ENCODE assay signal across 9 cellular contexts in genomic region chr11:119509969-119510401, GRCh38.
DNase-seq lines count a peak whose midpoint lies in the region; ATAC-seq and TF ChIP-seq lines count a peak whose summit lies in the region.
"Had no signal": no experiment of that assay in that cellular context is flagged by ENCODE, and none has a peak within 500 bp of the region (broad histone marks: within the 10 kb centered on the region; RNA-seq: fewer than 3 reads in every experiment).

No MANE protein-coding gene starts in this region.

- DNase-seq in NK-92 treated with Interleukin-12 subunit alpha and Interleukin-12 subunit beta, amount 100 ng/mL, for 24 hours (lab: John Stamatoyannopoulos, UW), result peak; percentile 7
- DNase-seq in NK-92 (lab: John Stamatoyannopoulos, UW; ENCODE audit: unreplicated experiment) (no peak), M059J (ENCODE audit: low read depth) (peak; percentile 59), astrocyte of the spinal cord (ENCODE audit: low read depth, low spot score) (peak; percentile 88), NCI-H1417 (lab: John Stamatoyannopoulos, UW) (no peak), Peyer's patch (no peak)

- TF ChIP-seq POLR2A in Peyer's patch (IDR thresholded peaks at IDR 0.05), result no peak

- peaks cover 3% of the 10 kb centered on the region for H3K36me3 Mint-ChIP-seq in nephron (ENCODE audit: low read depth)

- peaks cover 3% of the 10 kb centered on the region for H3K9me3 Mint-ChIP-seq in nephron

- H3K4me1 Mint-ChIP-seq in nephron, result peaks cover 38% of the 10 kb centered on the region

- H3K4me3 ChIP-seq in astrocyte of the spinal cord (ENCODE audit: low read depth, low read length) (no peak overlapping the region), Peyer's patch (no peak overlapping the region)

- H3K4me3 Mint-ChIP-seq in nephron, result peak overlapping the region in 1 of 3 experiments; percentile 22
- H3K4me3 Mint-ChIP-seq: neural crest cell had no signal

- peak overlapping the region; percentile 36 to 67 (median 63) for H3K27ac Mint-ChIP-seq in nephron

- TF ChIP-seq CTCF in astrocyte of the spinal cord (IDR thresholded peaks at IDR 0.05; ENCODE audit: low read depth, low read length) (no peak), nephron (IDR thresholded peaks at IDR 0.05; ENCODE audit: unreplicated experiment in 3 of 3) (no peak), Peyer's patch (IDR thresholded peaks at IDR 0.05) (no peak)

- H3K27me3 ChIP-seq in Peyer's patch, result no peaks in the 10 kb centered on the region

- no peak overlapping the region for H3K27ac ChIP-seq in Peyer's patch

- peaks cover 52% of the 10 kb centered on the region for H3K27me3 Mint-ChIP-seq in nephron (ENCODE audit: low read depth)

- H3K4me1 ChIP-seq in Peyer's patch, result no peaks in the 10 kb centered on the region

- in situ Hi-C loops in astrocyte of the spinal cord (cut with HindIII; ENCODE audit: low sequenced_read_pairs), result no loop called here

- no peaks in the 10 kb centered on the region for H3K9me3 ChIP-seq in Peyer's patch

- ATAC-seq in GM21723 (IDR thresholded peaks at IDR 0.05; ENCODE audit: unreplicated experiment), result peak; percentile 90

- H3K36me3 ChIP-seq in Peyer's patch, result no peaks in the 10 kb centered on the region

Comparison
In these comparisons a context has a peak if more than half of its experiments do, and no peak if none do; other contexts are left out.
1. DNase-seq: peak in NK-92 treated with Interleukin-12 subunit alpha and Interleukin-12 subunit beta, amount 100 ng/mL, for 24 hours (single experiment), M059J (single experiment) and astrocyte of the spinal cord (single experiment); none in NK-92 (single experiment), NCI-H1417 (0 of 3) and Peyer's patch (0 of 3).